In genomic region chr2:173221937-173222594, GRCh38 we compare ENCODE assay signal across 17 cellular contexts.
A peak's percentile ranks its signal among the peaks of the same experiment; 100 is the strongest.
DNase-seq lines count a peak whose midpoint lies in the region; ATAC-seq and TF ChIP-seq lines count a peak whose summit lies in the region.
"Had no signal": no experiment of that assay in that cellular context is flagged by ENCODE, and none has a peak within 500 bp of the region (broad histone marks: within the 10 kb centered on the region; RNA-seq: fewer than 3 reads in every experiment).

No MANE protein-coding gene starts in this region.

- in situ Hi-C loops in transverse colon (cut with MboI; ENCODE audit: low pct_ligation_motif_present in 1 of 4, low pct_unique_long_range_greater_than_20kb in 1 of 4, low sequenced_read_pairs in 3 of 4): loop anchor here in 1 of 4 donors (25.0 kb wide), 1 partner anchor 410 kb away; no protein-coding TSS in a partner anchor

- H3K27ac ChIP-seq in transverse colon: no peak overlapping the region
- H3K27ac ChIP-seq in foreskin keratinocyte: no peak overlapping the region
- H3K27ac ChIP-seq: right atrium auricular region, vagina had no signal

- no peak for TF ChIP-seq POLR2A in transverse colon (IDR thresholded peaks at IDR 0.05)

- H3K27me3 ChIP-seq in transverse colon (no peaks in the 10 kb centered on the region), foreskin keratinocyte (no peaks in the 10 kb centered on the region)
- H3K27me3 ChIP-seq: right atrium auricular region, vagina had no signal

- peak; percentile 71 for ATAC-seq in GM18498 (IDR thresholded peaks at IDR 0.05; ENCODE audit: unreplicated experiment)
- peak; percentile 75 for ATAC-seq in GM19463 (IDR thresholded peaks at IDR 0.05; ENCODE audit: unreplicated experiment)
- peak; percentile 68 for ATAC-seq in HG02763 (IDR thresholded peaks at IDR 0.05; ENCODE audit: unreplicated experiment)
- ATAC-seq in HG03460 (IDR thresholded peaks at IDR 0.05; ENCODE audit: unreplicated experiment): peak; percentile 73
- no peak for ATAC-seq in foreskin keratinocyte
- ATAC-seq: CD8-positive, alpha-beta T cell; left cardiac atrium had no signal

- intact Hi-C loops in transverse colon (cut with DNase I; ENCODE audit: low total_unique reads): no loop called here

- no peak overlapping the region for H3K4me3 ChIP-seq in transverse colon
- H3K4me3 ChIP-seq: right atrium auricular region, vagina had no signal

- H3K4me1 ChIP-seq in transverse colon (peaks cover 6 to 36% (median 13%) of the 10 kb centered on the region in 4 donors), foreskin keratinocyte (no peaks in the 10 kb centered on the region)

- 53 to 56% methylated on average over 2 of the region's 2 CpGs for WGBS in transverse colon (ENCODE audit: low coverage in 1 of 2), 2 donors

- TF ChIP-seq EP300 in transverse colon (IDR thresholded peaks at IDR 0.05; ENCODE audit: low read depth): no peak

- DNase-seq in transverse colon (no peak), foreskin keratinocyte (no peak), NOMO-1 treated with dmso at 0.1 percent for 144 hours (lab: John Stamatoyannopoulos, UW; ENCODE audit: unreplicated experiment) (no peak), Kasumi-1 (lab: John Stamatoyannopoulos, UW) (no peak)
- DNase-seq: ACHN; activated B cell treated with CpG ODN at 0.5 μM for 24 hours; activated CD8-positive, alpha-beta memory T cell treated with anti-CD3 and anti-CD28 coated beads for 24 hours; CD8-positive, alpha-beta T cell; left cardiac atrium; NCI-H1105; SHP77 treated with DMSO at 0.1 percent for 48 hours had no signal

- no peak for TF ChIP-seq CTCF in transverse colon (IDR thresholded peaks at IDR 0.05)
- no peak for TF ChIP-seq CTCF in foreskin keratinocyte (conservative IDR thresholded peaks at IDR 0.05)

- H3K9me3 ChIP-seq in transverse colon: no peaks in the 10 kb centered on the region
- H3K9me3 ChIP-seq: right atrium auricular region, vagina had no signal

- no peaks in the 10 kb centered on the region for H3K36me3 ChIP-seq in transverse colon
- H3K36me3 ChIP-seq: vagina had no signal
